ENCODE assay signal across 19 cellular contexts in the genomic region with DNA sequence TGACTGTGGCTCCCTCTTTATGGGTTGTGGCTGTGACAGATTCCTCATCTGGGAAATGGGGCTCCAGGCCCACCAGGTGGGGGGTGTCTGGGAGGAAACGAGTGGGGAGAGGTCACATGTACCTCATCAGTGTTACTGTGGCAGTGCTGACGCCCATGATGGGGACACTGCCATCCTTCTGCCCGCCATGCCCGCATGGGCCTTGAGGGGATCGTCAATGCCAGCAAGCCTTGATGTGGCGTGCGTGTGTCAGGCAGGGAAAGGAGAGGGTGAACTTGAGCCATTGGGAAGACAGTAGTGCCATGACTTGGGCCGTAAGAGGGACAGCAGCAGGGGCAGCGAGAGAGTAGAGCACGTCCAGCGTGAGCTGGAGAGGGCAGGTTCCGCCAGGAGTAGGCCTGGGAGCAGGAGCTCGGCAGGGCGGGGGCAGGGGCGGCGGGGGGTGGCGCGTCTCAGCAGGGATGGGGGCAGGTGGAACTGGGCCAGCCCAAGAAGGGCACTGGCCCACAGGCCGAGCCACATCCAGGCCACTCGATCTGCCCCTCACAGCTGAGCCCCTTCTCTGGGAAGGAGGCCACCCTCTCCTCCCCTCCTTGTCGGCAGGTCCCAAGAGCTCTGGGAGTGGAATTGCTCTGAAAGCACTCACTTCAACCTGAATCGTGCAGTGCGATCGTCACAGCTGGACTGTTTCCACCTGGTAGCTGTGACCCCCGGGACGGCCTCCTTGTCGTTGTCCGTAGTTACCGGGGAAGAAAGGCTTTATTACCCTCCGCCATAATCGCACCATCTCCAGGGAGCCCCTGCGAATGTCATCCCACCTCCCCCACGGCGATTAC. TPM values are rescaled to one million over a fixed set of nuclear protein-coding genes. Genes with fewer than 3 reads are reported as not detected.
A peak's percentile ranks its signal among the peaks of the same experiment; 100 is the strongest.
DNase-seq lines count a peak whose midpoint lies in the region; ATAC-seq and TF ChIP-seq lines count a peak whose summit lies in the region.
"Had no signal": no experiment of that assay in that cellular context is flagged by ENCODE, and none has a peak within 500 bp of the region (broad histone marks: within the 10 kb centered on the region; RNA-seq: fewer than 3 reads in every experiment).

No MANE protein-coding gene starts in this region.

- peak overlapping the region; percentile 34 for H3K4me3 Mint-ChIP-seq in neural progenitor cell
- H3K4me3 Mint-ChIP-seq in effector memory CD8-positive, alpha-beta T cell: no peak overlapping the region
- H3K4me3 Mint-ChIP-seq: CD4-positive, alpha-beta memory T cell had no signal

- H3K27me3 Mint-ChIP-seq in neural progenitor cell (ENCODE audit: insufficient read depth, low read depth): peaks cover 8% of the 10 kb centered on the region
- H3K27me3 Mint-ChIP-seq in effector memory CD8-positive, alpha-beta T cell: no peaks in the 10 kb centered on the region
- H3K27me3 Mint-ChIP-seq: CD4-positive, alpha-beta memory T cell had no signal

- peaks cover 75% of the 10 kb centered on the region for H4K20me1 ChIP-seq in neural progenitor cell (ENCODE audit: low read depth)

- H3K27ac ChIP-seq in cingulate gyrus (ENCODE audit: low read depth, low read length) (peak overlapping the region; percentile 81), neural progenitor cell (no peak overlapping the region)
- H3K27ac ChIP-seq: pancreas, PC-9 had no signal

- H3K9me3 Mint-ChIP-seq in neural progenitor cell: no peaks in the 10 kb centered on the region
- H3K9me3 Mint-ChIP-seq in effector memory CD8-positive, alpha-beta T cell: no peaks in the 10 kb centered on the region
- H3K9me3 Mint-ChIP-seq: CD4-positive, alpha-beta memory T cell had no signal

- H3K4me3 ChIP-seq in neural progenitor cell: no peak overlapping the region
- H3K4me3 ChIP-seq: pancreas, PC-9 had no signal

- peak overlapping the region; percentile 35 for H3K27ac Mint-ChIP-seq in neural progenitor cell
- H3K27ac Mint-ChIP-seq in effector memory CD8-positive, alpha-beta T cell: no peak overlapping the region
- H3K27ac Mint-ChIP-seq: CD4-positive, alpha-beta memory T cell had no signal

- H3K4me2 ChIP-seq in neural progenitor cell: no peak overlapping the region
- H3K4me2 ChIP-seq: PC-9 had no signal

- DNase-seq in DMS79 (lab: John Stamatoyannopoulos, UW) (peak; percentile 84), NCI-H146 treated with DMSO at 0.1 percent for 48 hours (lab: John Stamatoyannopoulos, UW; ENCODE audit: unreplicated experiment) (peak; percentile 68), neural progenitor cell (ENCODE audit: low spot score) (no peak), COLO829 (ENCODE audit: low spot score) (no peak), occipital lobe (lab: John Stamatoyannopoulos, UW) (no peak), T1000 (lab: John Stamatoyannopoulos, UW) (no peak)
- DNase-seq in effector memory CD8-positive, alpha-beta T cell: no peak
- DNase-seq: activated CD4-positive, alpha-beta T cell treated with anti-CD3 and anti-CD28 coated beads, Interleukin-2, amount 50 U/mL, for 1 hour; activated CD8-positive, alpha-beta memory T cell treated with anti-CD3 and anti-CD28 coated beads, Interleukin-2, amount 50 U/mL, for 4 hours; activated gamma-delta T cell; CD4-positive, alpha-beta memory T cell; DMS53; head of caudate nucleus; NCI-H2081 treated with DMSO at 0.1 percent for 48 hours; PC-9; stimulated activated CD4-positive, alpha-beta T cell treated with anti-CD3 and anti-CD28 coated beads, Interleukin-2, amount 100 ng/mL, for 48 hours; T-helper 1 cell had no signal

- no peak for TF ChIP-seq CTCF in neural progenitor cell (IDR thresholded peaks at IDR 0.05)

- H3K27me3 ChIP-seq in neural progenitor cell: no peaks in the 10 kb centered on the region
- H3K27me3 ChIP-seq: pancreas had no signal

- H3K36me3 ChIP-seq in neural progenitor cell: no peaks in the 10 kb centered on the region
- H3K36me3 ChIP-seq: pancreas had no signal

- H3K4me1 Mint-ChIP-seq in neural progenitor cell: peaks cover 57% of the 10 kb centered on the region
- peaks cover 10 to 25% of the 10 kb centered on the region in 2 donors for H3K4me1 Mint-ChIP-seq in effector memory CD8-positive, alpha-beta T cell (ENCODE audit: low read depth in 2 of 2)

- peaks cover 13% of the 10 kb centered on the region for H3K4me1 ChIP-seq in neural progenitor cell
- H3K4me1 ChIP-seq: pancreas had no signal

- peaks cover 1% of the 10 kb centered on the region for H3K36me3 Mint-ChIP-seq in neural progenitor cell
- peaks cover 10% of the 10 kb centered on the region for H3K36me3 Mint-ChIP-seq in effector memory CD8-positive, alpha-beta T cell (ENCODE audit: insufficient read depth)

- no peak overlapping the region for H3K9ac ChIP-seq in neural progenitor cell

- peaks cover 8% of the 10 kb centered on the region for H3F3A ChIP-seq in neural progenitor cell (ENCODE audit: low read depth)

- no peak overlapping the region for H2AFZ ChIP-seq in neural progenitor cell (replicated peaks)
- H2AFZ ChIP-seq: PC-9 had no signal

- no peak for ATAC-seq in effector memory CD8-positive, alpha-beta T cell (replicated peaks)
- ATAC-seq: pancreas had no signal

- H3K9me3 ChIP-seq in neural progenitor cell (ENCODE audit: low read depth): no peaks in the 10 kb centered on the region
- H3K9me3 ChIP-seq: pancreas had no signal

- peaks cover 18% of the 10 kb centered on the region for H3K79me2 ChIP-seq in neural progenitor cell (ENCODE audit: low read depth)

RNA-seq across cellular contexts. Expression of a gene that starts 9.9 kb away (rescaled TPM):
- 5.8 and 7.1 TPM in 2 replicates for total RNA-seq in neural progenitor cell (ENCODE audit: low replicate concordance)
- 7.0 TPM for total RNA-seq in occipital lobe

RNA-seq across cellular contexts. Expression of a gene that starts 34.1 kb away (rescaled TPM):
- total RNA-seq in neural progenitor cell (ENCODE audit: low replicate concordance) (0.11 and 1.4 TPM in 2 replicates), occipital lobe (34.5 TPM)
- total RNA-seq: CD4-positive, alpha-beta memory T cell had no signal

RNA-seq across cellular contexts. Expression of a gene that starts 36.7 kb away (rescaled TPM):
- total RNA-seq in neural progenitor cell (ENCODE audit: low replicate concordance): 2.4 and 5.7 TPM in 2 replicates
- total RNA-seq in occipital lobe: 6.6 TPM

RNA-seq across cellular contexts. Expression of a gene that starts 40.2 kb away (rescaled TPM):
- 0.84 TPM in 1 of 2 replicates, not detected in the other for total RNA-seq in neural progenitor cell (ENCODE audit: low replicate concordance)
- 0.94 TPM for total RNA-seq in occipital lobe
- total RNA-seq: CD4-positive, alpha-beta memory T cell had no signal

RNA-seq across cellular contexts. Expression of a gene that starts 58.2 kb away (rescaled TPM):
- total RNA-seq in neural progenitor cell (ENCODE audit: low replicate concordance) (41.7 and 105 TPM in 2 replicates), occipital lobe (20.0 TPM)

Comparison
In these comparisons a context has a peak if more than half of its experiments do, and no peak if none do; other contexts are left out.
1. DNase-seq: peak in DMS79 (single experiment) and NCI-H146 treated with DMSO at 0.1 percent for 48 hours (single experiment); none in neural progenitor cell (single experiment), effector memory CD8-positive, alpha-beta T cell (0 of 3), COLO829 (single experiment), occipital lobe (single experiment) and T1000 (single experiment).
2. RNA of a gene that starts 34.1 kb away (total RNA-seq): 34.5 TPM in occipital lobe (single experiment); 0.11 to 1.4 TPM in neural progenitor cell; every median in the first group is over 10 times any median in the second.